Comparison of ENCODE assay signal across 35 cellular contexts in the genomic region with DNA sequence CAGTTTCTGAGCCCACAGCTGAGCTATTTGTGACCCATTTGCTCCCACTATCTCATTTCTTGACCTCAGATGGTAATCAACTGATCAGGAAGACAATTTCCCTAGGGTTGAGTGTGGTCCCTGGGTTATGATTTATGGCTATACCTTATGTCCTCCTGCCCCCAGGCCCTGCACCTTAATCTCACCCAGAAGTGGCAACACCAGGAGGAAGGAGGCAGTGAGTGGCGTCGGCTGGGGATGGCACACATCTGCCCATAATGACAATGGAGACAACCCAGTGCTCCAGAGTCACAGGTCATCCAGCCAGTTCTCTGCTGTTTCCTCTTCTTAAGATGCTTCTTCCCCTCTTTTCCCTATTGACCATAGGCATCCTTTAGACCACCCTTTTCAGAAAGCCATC. TPM values are rescaled to one million over a fixed set of nuclear protein-coding genes. Genes with fewer than 3 reads are reported as not detected.
"Had no signal": no experiment of that assay in that cellular context is flagged by ENCODE, and none has a peak within 500 bp of the region (broad histone marks: within the 10 kb centered on the region; RNA-seq: fewer than 3 reads in every experiment).

No MANE protein-coding gene starts in this region.

- ATAC-seq: activated naive CD8-positive, alpha-beta T cell treated with anti-CD3 and anti-CD28 coated beads, Interleukin-2, amount 50 U/mL, for 24 hours; activated T-cell treated with anti-CD3 and anti-CD28 coated beads, Interleukin-2, amount 50 U/mL, for 72 hours; body of pancreas; esophagus mucosa; foreskin keratinocyte; gastrocnemius medialis; heart right ventricle; WTC11 had no signal

- H3K4me3 Mint-ChIP-seq: activated CD4-positive, alpha-beta memory T cell treated with anti-CD3 and anti-CD28 coated beads, Interleukin-2, amount 10 ng/mL, durations not matched to agents 7 days and 5 days; activated CD4-positive, alpha-beta T cell treated with anti-CD3 and anti-CD28 coated beads, Interleukin-2, amount 10 ng/mL, durations not matched to agents 7 days and 5 days; activated naive CD4-positive, alpha-beta T cell treated with anti-CD3 and anti-CD28 coated beads for 36 hours; activated naive CD4-positive, alpha-beta T cell treated with anti-CD3 and anti-CD28 coated beads, Interleukin-2, amount 50 U/mL, for 24 hours; activated naive CD8-positive, alpha-beta T cell treated with anti-CD3 and anti-CD28 coated beads for 36 hours; activated naive CD8-positive, alpha-beta T cell treated with anti-CD3 and anti-CD28 coated beads, Interleukin-2, amount 50 U/mL, for 24 hours; activated T-cell treated with anti-CD3 and anti-CD28 coated beads, Interleukin-2, amount 50 U/mL, for 24 hours; activated T-cell treated with anti-CD3 and anti-CD28 coated beads, Interleukin-2, amount 50 U/mL, for 72 hours; WTC11 had no signal

- H3K4me1 Mint-ChIP-seq: activated naive CD8-positive, alpha-beta T cell treated with anti-CD3 and anti-CD28 coated beads, Interleukin-2, amount 50 U/mL, for 24 hours; WTC11 had no signal

- H3K27ac ChIP-seq: adrenal gland, body of pancreas, colonic mucosa, foreskin keratinocyte, gastrocnemius medialis, heart right ventricle, hepatocyte, VCaP had no signal

- H3K4me1 ChIP-seq: adrenal gland, colonic mucosa had no signal

- H2AFZ ChIP-seq: hepatocyte had no signal

- DNase-seq: activated CD4-positive, alpha-beta memory T cell treated with anti-CD3 and anti-CD28 coated beads, Interleukin-2, amount 10 ng/mL, durations not matched to agents 7 days and 5 days; activated CD4-positive, alpha-beta T cell treated with anti-CD3 and anti-CD28 coated beads for 1 hour; activated CD4-positive, alpha-beta T cell treated with anti-CD3 and anti-CD28 coated beads for 4 hours; activated CD4-positive, alpha-beta T cell treated with anti-CD3 and anti-CD28 coated beads, Interleukin-2, amount 10 ng/mL, durations not matched to agents 7 days and 5 days; activated CD4-positive, alpha-beta T cell treated with anti-CD3 and anti-CD28 coated beads, Interleukin-2, amount 50 U/mL, for 4 hours; activated CD8-positive, alpha-beta memory T cell treated with anti-CD3 and anti-CD28 coated beads, Interleukin-2, amount 50 U/mL, for 48 hours; activated effector memory CD4-positive, alpha-beta T cell treated with anti-CD3 and anti-CD28 coated beads, Interleukin-2, amount 50 U/mL, for 16 hours; activated naive CD4-positive, alpha-beta T cell treated with anti-CD3 and anti-CD28 coated beads for 36 hours; activated naive CD8-positive, alpha-beta T cell treated with anti-CD3 and anti-CD28 coated beads for 36 hours; activated naive CD8-positive, alpha-beta T cell treated with anti-CD3 and anti-CD28 coated beads, Interleukin-2, amount 50 U/mL, for 24 hours; activated T-cell treated with anti-CD3 and anti-CD28 coated beads for 4 hours; activated T-cell treated with anti-CD3 and anti-CD28 coated beads, Interleukin-2, amount 50 U/mL, for 24 hours; activated T-cell treated with anti-CD3 and anti-CD28 coated beads, Interleukin-2, amount 50 U/mL, for 72 hours; adrenal gland; amygdala; aorta; body of pancreas; central memory CD4-positive, alpha-beta T cell; cerebellar nuclear complex; colonic mucosa; effector CD8-positive, alpha-beta T cell; foreskin keratinocyte; gastrocnemius medialis; heart right ventricle; T-helper 1 cell; T-helper 2 cell had no signal

- H3K4me2 ChIP-seq: hepatocyte had no signal

- H3K27me3 ChIP-seq: body of pancreas, colonic mucosa had no signal

- H3K9me3 ChIP-seq: adrenal gland, body of pancreas, colonic mucosa, gastrocnemius medialis, heart right ventricle had no signal

- FAIRE-seq: endometrium had no signal

- H3K79me2 ChIP-seq: hepatocyte had no signal

- H3K36me3 Mint-ChIP-seq: activated naive CD4-positive, alpha-beta T cell treated with anti-CD3 and anti-CD28 coated beads, Interleukin-2, amount 50 U/mL, for 24 hours; activated naive CD8-positive, alpha-beta T cell treated with anti-CD3 and anti-CD28 coated beads for 36 hours; WTC11 had no signal

- H3K9me3 Mint-ChIP-seq: activated CD4-positive, alpha-beta memory T cell treated with anti-CD3 and anti-CD28 coated beads, Interleukin-2, amount 10 ng/mL, durations not matched to agents 7 days and 5 days; activated CD4-positive, alpha-beta T cell treated with anti-CD3 and anti-CD28 coated beads, Interleukin-2, amount 10 ng/mL, durations not matched to agents 7 days and 5 days; activated naive CD4-positive, alpha-beta T cell treated with anti-CD3 and anti-CD28 coated beads for 36 hours; activated naive CD4-positive, alpha-beta T cell treated with anti-CD3 and anti-CD28 coated beads, Interleukin-2, amount 50 U/mL, for 24 hours; activated naive CD8-positive, alpha-beta T cell treated with anti-CD3 and anti-CD28 coated beads for 36 hours; activated naive CD8-positive, alpha-beta T cell treated with anti-CD3 and anti-CD28 coated beads, Interleukin-2, amount 50 U/mL, for 24 hours; activated T-cell treated with anti-CD3 and anti-CD28 coated beads, Interleukin-2, amount 50 U/mL, for 24 hours; activated T-cell treated with anti-CD3 and anti-CD28 coated beads, Interleukin-2, amount 50 U/mL, for 72 hours; WTC11 had no signal

- H3K36me3 ChIP-seq: adrenal gland, colonic mucosa, gastrocnemius medialis, heart right ventricle had no signal

- H3K27ac Mint-ChIP-seq: activated CD4-positive, alpha-beta memory T cell treated with anti-CD3 and anti-CD28 coated beads, Interleukin-2, amount 10 ng/mL, durations not matched to agents 7 days and 5 days; activated CD4-positive, alpha-beta T cell treated with anti-CD3 and anti-CD28 coated beads, Interleukin-2, amount 10 ng/mL, durations not matched to agents 7 days and 5 days; activated naive CD4-positive, alpha-beta T cell treated with anti-CD3 and anti-CD28 coated beads for 36 hours; activated naive CD4-positive, alpha-beta T cell treated with anti-CD3 and anti-CD28 coated beads, Interleukin-2, amount 50 U/mL, for 24 hours; activated naive CD8-positive, alpha-beta T cell treated with anti-CD3 and anti-CD28 coated beads for 36 hours; activated naive CD8-positive, alpha-beta T cell treated with anti-CD3 and anti-CD28 coated beads, Interleukin-2, amount 50 U/mL, for 24 hours; activated T-cell treated with anti-CD3 and anti-CD28 coated beads, Interleukin-2, amount 50 U/mL, for 24 hours; activated T-cell treated with anti-CD3 and anti-CD28 coated beads, Interleukin-2, amount 50 U/mL, for 72 hours; WTC11 had no signal

- H3K4me3 ChIP-seq: adrenal gland, body of pancreas, colonic mucosa, gastrocnemius medialis, heart right ventricle, hepatocyte had no signal

RNA-seq across cellular contexts. Expression of gene TRIM10, which starts 8.1 kb away (rescaled TPM):
- total RNA-seq: activated CD4-positive, alpha-beta T cell treated with anti-CD3 and anti-CD28 coated beads, Interleukin-2, amount 10 ng/mL, durations not matched to agents 7 days and 5 days; activated naive CD8-positive, alpha-beta T cell treated with anti-CD3 and anti-CD28 coated beads for 36 hours; adrenal gland; body of pancreas; dermis microvascular lymphatic vessel endothelial cell; epithelial cell of proximal tubule; esophagus mucosa; foreskin keratinocyte; gastrocnemius medialis; glomerular endothelial cell; heart right ventricle had no signal
- polyA plus RNA-seq: adrenal gland, foreskin keratinocyte, heart right ventricle had no signal

RNA-seq across cellular contexts. Expression of gene TRIM15, which starts 10.4 kb away (rescaled TPM):
- total RNA-seq: activated CD4-positive, alpha-beta memory T cell treated with anti-CD3 and anti-CD28 coated beads, Interleukin-2, amount 10 ng/mL, durations not matched to agents 7 days and 5 days; activated CD4-positive, alpha-beta T cell treated with anti-CD3 and anti-CD28 coated beads, Interleukin-2, amount 10 ng/mL, durations not matched to agents 7 days and 5 days; adrenal gland; aorta; dermis microvascular lymphatic vessel endothelial cell; epithelial cell of proximal tubule; esophagus mucosa; foreskin keratinocyte; glomerular endothelial cell; heart right ventricle had no signal
- polyA plus RNA-seq: adrenal gland, foreskin keratinocyte, heart right ventricle had no signal

RNA-seq across cellular contexts. Expression of gene TRIM40, which starts 17.0 kb away (rescaled TPM):
- total RNA-seq: activated CD4-positive, alpha-beta memory T cell treated with anti-CD3 and anti-CD28 coated beads, Interleukin-2, amount 10 ng/mL, durations not matched to agents 7 days and 5 days; activated CD4-positive, alpha-beta T cell treated with anti-CD3 and anti-CD28 coated beads, Interleukin-2, amount 10 ng/mL, durations not matched to agents 7 days and 5 days; activated naive CD4-positive, alpha-beta T cell treated with anti-CD3 and anti-CD28 coated beads for 36 hours; activated naive CD8-positive, alpha-beta T cell treated with anti-CD3 and anti-CD28 coated beads for 36 hours; activated T-cell treated with anti-CD3 and anti-CD28 coated beads, Interleukin-2, amount 50 U/mL, for 72 hours; adrenal gland; aorta; body of pancreas; dermis microvascular lymphatic vessel endothelial cell; epithelial cell of proximal tubule; esophagus mucosa; foreskin keratinocyte; gastrocnemius medialis; glomerular endothelial cell; heart right ventricle; WTC11 had no signal
- polyA plus RNA-seq: foreskin keratinocyte, heart right ventricle had no signal

RNA-seq across cellular contexts. Expression of gene TRIM31, which starts 40.0 kb away (rescaled TPM):
- total RNA-seq: activated CD4-positive, alpha-beta memory T cell treated with anti-CD3 and anti-CD28 coated beads, Interleukin-2, amount 10 ng/mL, durations not matched to agents 7 days and 5 days; activated CD4-positive, alpha-beta T cell treated with anti-CD3 and anti-CD28 coated beads, Interleukin-2, amount 10 ng/mL, durations not matched to agents 7 days and 5 days; activated naive CD8-positive, alpha-beta T cell treated with anti-CD3 and anti-CD28 coated beads for 36 hours; aorta; dermis microvascular lymphatic vessel endothelial cell; epithelial cell of proximal tubule; glomerular endothelial cell; heart right ventricle had no signal
- polyA plus RNA-seq: heart right ventricle had no signal
